In the genomic region with DNA sequence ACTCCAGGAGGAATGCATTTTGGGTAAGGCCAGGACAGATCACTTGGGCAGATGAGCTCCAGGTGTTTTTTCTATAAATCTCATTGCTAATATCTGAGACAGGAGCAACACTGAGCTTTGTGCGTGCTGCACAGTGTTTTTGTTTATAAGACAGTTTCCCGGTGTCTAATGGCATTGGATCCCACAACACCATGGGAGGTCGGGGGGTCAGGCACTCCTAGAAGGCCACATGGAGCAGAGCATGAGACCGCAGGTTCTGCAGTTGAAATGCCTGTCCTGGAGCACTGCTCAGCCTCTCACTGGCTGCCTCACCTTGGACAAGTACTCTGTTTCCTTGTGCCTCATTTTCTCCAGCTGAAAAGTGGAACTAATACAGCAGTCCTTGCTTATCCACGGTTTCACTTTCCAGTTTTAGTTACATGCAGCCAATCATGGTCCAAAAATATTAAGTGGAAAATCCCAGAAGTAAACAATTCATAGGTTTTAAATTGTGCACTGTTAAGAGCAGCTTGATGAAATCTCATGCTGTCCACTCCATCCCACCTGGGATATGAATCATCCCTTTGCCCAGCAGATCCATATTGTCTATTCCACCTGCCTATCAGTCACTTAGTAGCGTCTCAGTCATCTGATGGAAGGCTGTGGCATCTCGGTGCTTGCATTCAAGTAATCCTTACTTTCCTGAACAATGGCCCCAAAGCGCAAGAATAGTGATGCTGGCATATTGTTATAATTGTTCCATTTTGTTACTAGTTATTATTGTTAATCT, we compare ENCODE assay signal across 1 cellular context.
A peak's percentile ranks its signal among the peaks of the same experiment; 100 is the strongest.
TF ChIP-seq lines count a peak whose summit lies in the region.

No MANE protein-coding gene starts in this region.

TF ChIP-seq in IMR-90, 13 proteins besides CTCF, POLR2A, EP300 and RAD21:
- TF ChIP-seq, protein P1, sequence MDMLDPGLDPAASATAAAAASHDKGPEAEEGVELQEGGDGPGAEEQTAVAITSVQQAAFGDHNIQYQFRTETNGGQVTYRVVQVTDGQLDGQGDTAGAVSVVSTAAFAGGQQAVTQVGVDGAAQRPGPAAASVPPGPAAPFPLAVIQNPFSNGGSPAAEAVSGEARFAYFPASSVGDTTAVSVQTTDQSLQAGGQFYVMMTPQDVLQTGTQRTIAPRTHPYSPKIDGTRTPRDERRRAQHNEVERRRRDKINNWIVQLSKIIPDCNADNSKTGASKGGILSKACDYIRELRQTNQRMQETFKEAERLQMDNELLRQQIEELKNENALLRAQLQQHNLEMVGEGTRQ (IDR thresholded peaks at IDR 0.05; ENCODE audit: low read depth, low read length), result peak; percentile 28; the same call in 1 of the 2 replicates
- TF ChIP-seq MAFK (IDR thresholded peaks at IDR 0.05; ENCODE audit: low read depth, low read length) (no peak), MAZ (IDR thresholded peaks at IDR 0.05; ENCODE audit: borderline replicate concordance, low read depth, low read length) (no peak), RCOR1 (IDR thresholded peaks at IDR 0.05; ENCODE audit: insufficient replicate concordance, low read length) (no peak), FOS (IDR thresholded peaks at IDR 0.05; ENCODE audit: low read depth, low read length) (no peak)
